ENCODE assay signal across 14 cellular contexts in genomic region chr2:120589782-120590608, GRCh38.
DNase-seq lines count a peak whose midpoint lies in the region; ATAC-seq and TF ChIP-seq lines count a peak whose summit lies in the region.
"Had no signal": no experiment of that assay in that cellular context is flagged by ENCODE, and none has a peak within 500 bp of the region (broad histone marks: within the 10 kb centered on the region; RNA-seq: fewer than 3 reads in every experiment).

No MANE protein-coding gene starts in this region.

- H3K36me3 ChIP-seq in right lobe of liver: no peaks in the 10 kb centered on the region
- H3K36me3 ChIP-seq in esophagus muscularis mucosa: no peaks in the 10 kb centered on the region
- H3K36me3 ChIP-seq in spleen: no peaks in the 10 kb centered on the region

- no peak for TF ChIP-seq EP300 in esophagus muscularis mucosa (IDR thresholded peaks at IDR 0.05)

- H3K9me3 ChIP-seq in right lobe of liver: no peaks in the 10 kb centered on the region
- H3K9me3 ChIP-seq in esophagus muscularis mucosa: peaks cover 0 to 4% (median 0%) of the 10 kb centered on the region in 4 donors
- H3K9me3 ChIP-seq in spleen: peaks cover 0 to 8% (median 0%) of the 10 kb centered on the region in 8 donors

- no peak overlapping the region for H3K27ac ChIP-seq in right lobe of liver
- H3K27ac ChIP-seq in esophagus muscularis mucosa (replicated peaks in 1 of 4): no peak overlapping the region
- no peak overlapping the region for H3K27ac ChIP-seq in spleen
- H3K27ac ChIP-seq: KMS-11 had no signal

- intact Hi-C loops in right lobe of liver (cut with DNase I): no loop called here
- intact Hi-C loops in esophagus muscularis mucosa (cut with DNase I): no loop called here
- intact Hi-C loops in spleen (cut with DNase I; ENCODE audit: low total_unique reads): no loop called here

- TF ChIP-seq POLR2A in right lobe of liver (IDR thresholded peaks at IDR 0.05) (no peak), esophagus muscularis mucosa (IDR thresholded peaks at IDR 0.05; ENCODE audit: low read depth) (no peak), spleen (IDR thresholded peaks at IDR 0.05) (no peak)

- peaks cover 0 to 5% (median 0%) of the 10 kb centered on the region in 4 donors for H3K4me1 ChIP-seq in right lobe of liver
- H3K4me1 ChIP-seq in esophagus muscularis mucosa: peaks cover 0 to 16% (median 11%) of the 10 kb centered on the region in 4 donors
- H3K4me1 ChIP-seq in spleen: peaks cover 0 to 15% (median 5%) of the 10 kb centered on the region in 6 donors

- H3K27me3 ChIP-seq in right lobe of liver: no peaks in the 10 kb centered on the region
- H3K27me3 ChIP-seq in esophagus muscularis mucosa: peaks cover 0 to 43% (median 9%) of the 10 kb centered on the region in 4 donors
- peaks cover 0 to 79% (median 23%) of the 10 kb centered on the region in 7 donors for H3K27me3 ChIP-seq in spleen (replicated peaks in 1 of 7)

- TF ChIP-seq CTCF in right lobe of liver (IDR thresholded peaks at IDR 0.05) (no peak), esophagus muscularis mucosa (IDR thresholded peaks at IDR 0.05) (no peak), spleen (IDR thresholded peaks at IDR 0.05 in 8 of 11, conservative IDR thresholded peaks at IDR 0.05 in 3 of 11) (no peak)

- H3K4me3 ChIP-seq in right lobe of liver: no peak overlapping the region
- no peak overlapping the region for H3K4me3 ChIP-seq in esophagus muscularis mucosa
- H3K4me3 ChIP-seq in spleen: no peak overlapping the region

- ATAC-seq in right lobe of liver: peak; percentile 22 to 84 (median 28)
- ATAC-seq in HG03280 (IDR thresholded peaks at IDR 0.05; ENCODE audit: unreplicated experiment): no peak
- ATAC-seq in GM18868 (IDR thresholded peaks at IDR 0.05; ENCODE audit: unreplicated experiment): no peak

- 86% methylated on average over 6 of the region's 8 CpGs for WGBS in right lobe of liver (ENCODE audit: insufficient coverage, low coverage, low lambda C conversion rate, missing lambda C conversion rate)
- 88% methylated on average over 8 of the region's 8 CpGs for WGBS in esophagus muscularis mucosa
- WGBS in spleen, 5 donors: 77 to 84% (median 80%) methylated on average over 8 of the region's 8 CpGs

- DNase-seq in AG08396 (ENCODE audit: low spot score) (peak; percentile 85), M059J (ENCODE audit: low read depth) (peak; percentile 92), dermis blood vessel endothelial cell (peak; percentile 100), right lobe of liver (no peak), esophagus muscularis mucosa (ENCODE audit: extremely low spot score) (no peak), spleen (no peak)
- DNase-seq: amygdala; hippocampal formation; NCI-H446 treated with DMSO at 0.1 percent for 48 hours; nephron progenitor cell; stimulated activated CD4-positive, alpha-beta T cell treated with anti-CD3 and anti-CD28 coated beads, Interleukin-4, amount 100 ng/mL, for 24 hours had no signal

Comparison
In these comparisons a context has a peak if more than half of its experiments do, and no peak if none do; other contexts are left out.
1. DNase-seq: peak in AG08396 (single experiment), M059J (single experiment) and dermis blood vessel endothelial cell (single experiment); none in right lobe of liver (0 of 3), esophagus muscularis mucosa (single experiment) and spleen (single experiment).
2. ATAC-seq: peak in right lobe of liver (4 of 4); none in HG03280 (single experiment) and GM18868 (single experiment).